1 cellular context compared by ENCODE assay signal in the genomic region with DNA sequence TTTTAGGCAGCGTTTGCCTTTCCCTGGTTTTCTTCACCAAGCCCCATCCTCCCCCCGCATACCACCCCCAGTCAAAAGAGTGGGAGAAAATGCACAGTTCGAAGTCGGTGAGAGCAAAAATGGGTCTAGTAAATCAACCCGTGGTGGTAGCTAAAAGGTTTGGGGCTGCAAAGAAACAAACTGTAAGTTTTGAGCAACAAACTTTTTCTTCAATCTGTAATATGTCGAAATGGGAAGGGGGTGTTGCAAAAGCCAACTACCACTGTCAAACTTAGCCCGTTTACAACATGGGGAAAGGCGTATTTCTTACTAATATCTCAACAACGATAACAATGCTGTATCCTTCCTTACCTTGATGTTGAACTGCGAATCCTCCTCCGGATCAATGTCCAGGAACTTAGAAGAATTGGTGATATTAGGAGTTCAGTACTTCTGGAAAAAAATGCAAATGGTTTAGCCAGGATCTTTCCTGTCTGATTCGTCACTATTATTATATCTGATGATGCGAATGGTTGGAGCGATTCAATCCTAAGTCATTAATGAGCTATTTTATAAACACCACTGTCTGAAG.
TF ChIP-seq lines count a peak whose summit lies in the region.

No MANE protein-coding gene starts in this region.

TF ChIP-seq in K562, 482 proteins besides CTCF, POLR2A, EP300 and RAD21 (continued from another document):
- TF ChIP-seq, protein P1, sequence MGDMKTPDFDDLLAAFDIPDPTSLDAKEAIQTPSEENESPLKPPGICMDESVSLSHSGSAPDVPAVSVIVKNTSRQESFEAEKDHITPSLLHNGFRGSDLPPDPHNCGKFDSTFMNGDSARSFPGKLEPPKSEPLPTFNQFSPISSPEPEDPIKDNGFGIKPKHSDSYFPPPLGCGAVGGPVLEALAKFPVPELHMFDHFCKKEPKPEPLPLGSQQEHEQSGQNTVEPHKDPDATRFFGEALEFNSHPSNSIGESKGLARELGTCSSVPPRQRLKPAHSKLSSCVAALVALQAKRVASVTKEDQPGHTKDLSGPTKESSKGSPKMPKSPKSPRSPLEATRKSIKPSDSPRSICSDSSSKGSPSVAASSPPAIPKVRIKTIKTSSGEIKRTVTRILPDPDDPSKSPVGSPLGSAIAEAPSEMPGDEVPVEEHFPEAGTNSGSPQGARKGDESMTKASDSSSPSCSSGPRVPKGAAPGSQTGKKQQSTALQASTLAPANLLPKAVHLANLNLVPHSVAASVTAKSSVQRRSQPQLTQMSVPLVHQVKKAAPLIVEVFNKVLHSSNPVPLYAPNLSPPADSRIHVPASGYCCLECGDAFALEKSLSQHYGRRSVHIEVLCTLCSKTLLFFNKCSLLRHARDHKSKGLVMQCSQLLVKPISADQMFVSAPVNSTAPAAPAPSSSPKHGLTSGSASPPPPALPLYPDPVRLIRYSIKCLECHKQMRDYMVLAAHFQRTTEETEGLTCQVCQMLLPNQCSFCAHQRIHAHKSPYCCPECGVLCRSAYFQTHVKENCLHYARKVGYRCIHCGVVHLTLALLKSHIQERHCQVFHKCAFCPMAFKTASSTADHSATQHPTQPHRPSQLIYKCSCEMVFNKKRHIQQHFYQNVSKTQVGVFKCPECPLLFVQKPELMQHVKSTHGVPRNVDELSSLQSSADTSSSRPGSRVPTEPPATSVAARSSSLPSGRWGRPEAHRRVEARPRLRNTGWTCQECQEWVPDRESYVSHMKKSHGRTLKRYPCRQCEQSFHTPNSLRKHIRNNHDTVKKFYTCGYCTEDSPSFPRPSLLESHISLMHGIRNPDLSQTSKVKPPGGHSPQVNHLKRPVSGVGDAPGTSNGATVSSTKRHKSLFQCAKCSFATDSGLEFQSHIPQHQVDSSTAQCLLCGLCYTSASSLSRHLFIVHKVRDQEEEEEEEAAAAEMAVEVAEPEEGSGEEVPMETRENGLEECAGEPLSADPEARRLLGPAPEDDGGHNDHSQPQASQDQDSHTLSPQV (IDR thresholded peaks at IDR 0.05) = 0 out of 2 replicates have a peak, but pooled peaks have one; percentile 22
- no peak for TF ChIP-seq THRAP3 (IDR thresholded peaks at IDR 0.05; ENCODE audit: borderline replicate concordance)
- no peak for TF ChIP-seq POLR2B (IDR thresholded peaks at IDR 0.05; ENCODE audit: low read depth, partially characterized antibody)
- peak; percentile 36; the same call in 1 of the 2 replicates for TF ChIP-seq TEAD4 (IDR thresholded peaks at IDR 0.05; ENCODE audit: low read length)
- TF ChIP-seq TEAD4 (CRISPR knock-in tag; IDR thresholded peaks at IDR 0.05; ENCODE audit: borderline replicate concordance) = no peak
- TF ChIP-seq, protein P2, sequence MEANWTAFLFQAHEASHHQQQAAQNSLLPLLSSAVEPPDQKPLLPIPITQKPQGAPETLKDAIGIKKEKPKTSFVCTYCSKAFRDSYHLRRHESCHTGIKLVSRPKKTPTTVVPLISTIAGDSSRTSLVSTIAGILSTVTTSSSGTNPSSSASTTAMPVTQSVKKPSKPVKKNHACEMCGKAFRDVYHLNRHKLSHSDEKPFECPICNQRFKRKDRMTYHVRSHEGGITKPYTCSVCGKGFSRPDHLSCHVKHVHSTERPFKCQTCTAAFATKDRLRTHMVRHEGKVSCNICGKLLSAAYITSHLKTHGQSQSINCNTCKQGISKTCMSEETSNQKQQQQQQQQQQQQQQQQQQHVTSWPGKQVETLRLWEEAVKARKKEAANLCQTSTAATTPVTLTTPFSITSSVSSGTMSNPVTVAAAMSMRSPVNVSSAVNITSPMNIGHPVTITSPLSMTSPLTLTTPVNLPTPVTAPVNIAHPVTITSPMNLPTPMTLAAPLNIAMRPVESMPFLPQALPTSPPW (CRISPR knock-in tag; IDR thresholded peaks at IDR 0.05) = peak; percentile 51; the same call in 1 of the 2 replicates
- TF ChIP-seq, protein P3, sequence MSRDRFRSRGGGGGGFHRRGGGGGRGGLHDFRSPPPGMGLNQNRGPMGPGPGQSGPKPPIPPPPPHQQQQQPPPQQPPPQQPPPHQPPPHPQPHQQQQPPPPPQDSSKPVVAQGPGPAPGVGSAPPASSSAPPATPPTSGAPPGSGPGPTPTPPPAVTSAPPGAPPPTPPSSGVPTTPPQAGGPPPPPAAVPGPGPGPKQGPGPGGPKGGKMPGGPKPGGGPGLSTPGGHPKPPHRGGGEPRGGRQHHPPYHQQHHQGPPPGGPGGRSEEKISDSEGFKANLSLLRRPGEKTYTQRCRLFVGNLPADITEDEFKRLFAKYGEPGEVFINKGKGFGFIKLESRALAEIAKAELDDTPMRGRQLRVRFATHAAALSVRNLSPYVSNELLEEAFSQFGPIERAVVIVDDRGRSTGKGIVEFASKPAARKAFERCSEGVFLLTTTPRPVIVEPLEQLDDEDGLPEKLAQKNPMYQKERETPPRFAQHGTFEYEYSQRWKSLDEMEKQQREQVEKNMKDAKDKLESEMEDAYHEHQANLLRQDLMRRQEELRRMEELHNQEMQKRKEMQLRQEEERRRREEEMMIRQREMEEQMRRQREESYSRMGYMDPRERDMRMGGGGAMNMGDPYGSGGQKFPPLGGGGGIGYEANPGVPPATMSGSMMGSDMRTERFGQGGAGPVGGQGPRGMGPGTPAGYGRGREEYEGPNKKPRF (IDR thresholded peaks at IDR 0.05; ENCODE audit: low read depth, low read length) = no peak
- TF ChIP-seq, protein P4, sequence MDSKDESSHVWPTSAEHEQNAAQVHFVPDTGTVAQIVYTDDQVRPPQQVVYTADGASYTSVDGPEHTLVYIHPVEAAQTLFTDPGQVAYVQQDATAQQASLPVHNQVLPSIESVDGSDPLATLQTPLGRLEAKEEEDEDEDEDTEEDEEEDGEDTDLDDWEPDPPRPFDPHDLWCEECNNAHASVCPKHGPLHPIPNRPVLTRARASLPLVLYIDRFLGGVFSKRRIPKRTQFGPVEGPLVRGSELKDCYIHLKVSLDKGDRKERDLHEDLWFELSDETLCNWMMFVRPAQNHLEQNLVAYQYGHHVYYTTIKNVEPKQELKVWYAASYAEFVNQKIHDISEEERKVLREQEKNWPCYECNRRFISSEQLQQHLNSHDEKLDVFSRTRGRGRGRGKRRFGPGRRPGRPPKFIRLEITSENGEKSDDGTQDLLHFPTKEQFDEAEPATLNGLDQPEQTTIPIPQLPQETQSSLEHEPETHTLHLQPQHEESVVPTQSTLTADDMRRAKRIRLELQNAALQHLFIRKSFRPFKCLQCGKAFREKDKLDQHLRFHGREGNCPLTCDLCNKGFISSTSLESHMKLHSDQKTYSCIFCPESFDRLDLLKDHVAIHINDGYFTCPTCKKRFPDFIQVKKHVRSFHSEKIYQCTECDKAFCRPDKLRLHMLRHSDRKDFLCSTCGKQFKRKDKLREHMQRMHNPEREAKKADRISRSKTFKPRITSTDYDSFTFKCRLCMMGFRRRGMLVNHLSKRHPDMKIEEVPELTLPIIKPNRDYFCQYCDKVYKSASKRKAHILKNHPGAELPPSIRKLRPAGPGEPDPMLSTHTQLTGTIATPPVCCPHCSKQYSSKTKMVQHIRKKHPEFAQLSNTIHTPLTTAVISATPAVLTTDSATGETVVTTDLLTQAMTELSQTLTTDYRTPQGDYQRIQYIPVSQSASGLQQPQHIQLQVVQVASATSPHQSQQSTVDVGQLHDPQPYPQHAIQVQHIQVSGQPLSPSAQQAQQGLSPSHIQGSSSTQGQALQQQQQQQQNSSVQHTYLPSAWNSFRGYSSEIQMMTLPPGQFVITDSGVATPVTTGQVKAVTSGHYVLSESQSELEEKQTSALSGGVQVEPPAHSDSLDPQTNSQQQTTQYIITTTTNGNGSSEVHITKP (IDR thresholded peaks at IDR 0.05; ENCODE audit: partially characterized antibody) = peak; percentile 22
- TF ChIP-seq, protein P5, sequence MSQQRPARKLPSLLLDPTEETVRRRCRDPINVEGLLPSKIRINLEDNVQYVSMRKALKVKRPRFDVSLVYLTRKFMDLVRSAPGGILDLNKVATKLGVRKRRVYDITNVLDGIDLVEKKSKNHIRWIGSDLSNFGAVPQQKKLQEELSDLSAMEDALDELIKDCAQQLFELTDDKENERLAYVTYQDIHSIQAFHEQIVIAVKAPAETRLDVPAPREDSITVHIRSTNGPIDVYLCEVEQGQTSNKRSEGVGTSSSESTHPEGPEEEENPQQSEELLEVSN (IDR thresholded peaks at IDR 0.05; ENCODE audit: borderline replicate concordance in 1 of 2, extremely low read depth in 1 of 2, insufficient read depth in 1 of 2, insufficient read length in 1 of 2, low read depth in 1 of 2, low read length in 1 of 2, poor library complexity in 1 of 2, severe bottlenecking in 1 of 2) = peak in 1 of 2 experiments; percentile 59
- TF ChIP-seq, protein P6, sequence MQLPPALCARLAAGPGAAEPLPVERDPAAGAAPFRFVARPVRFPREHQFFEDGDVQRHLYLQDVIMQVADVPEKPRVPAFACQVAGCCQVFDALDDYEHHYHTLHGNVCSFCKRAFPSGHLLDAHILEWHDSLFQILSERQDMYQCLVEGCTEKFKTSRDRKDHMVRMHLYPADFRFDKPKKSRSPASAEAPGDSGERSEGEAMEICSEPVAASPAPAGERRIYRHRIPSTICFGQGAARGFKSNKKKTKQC (CRISPR knock-in tag; IDR thresholded peaks at IDR 0.05) = no peak
- no peak for TF ChIP-seq KDM1A (IDR thresholded peaks at IDR 0.05)
- no peak for TF ChIP-seq ZNF586 (CRISPR knock-in tag; conservative IDR thresholded peaks at IDR 0.05)
- no peak for TF ChIP-seq GTF2A2 (tag; IDR thresholded peaks at IDR 0.05)
- TF ChIP-seq FIP1L1 (IDR thresholded peaks at IDR 0.05; ENCODE audit: low read depth, low read length, poor library complexity, severe bottlenecking) = no peak
- TF ChIP-seq PML (IDR thresholded peaks at IDR 0.05; ENCODE audit: low read length) = peak; percentile 39
- no peak for TF ChIP-seq TAF7 (tag; IDR thresholded peaks at IDR 0.05)
